22 cellular contexts compared by ENCODE assay signal in the genomic region with DNA sequence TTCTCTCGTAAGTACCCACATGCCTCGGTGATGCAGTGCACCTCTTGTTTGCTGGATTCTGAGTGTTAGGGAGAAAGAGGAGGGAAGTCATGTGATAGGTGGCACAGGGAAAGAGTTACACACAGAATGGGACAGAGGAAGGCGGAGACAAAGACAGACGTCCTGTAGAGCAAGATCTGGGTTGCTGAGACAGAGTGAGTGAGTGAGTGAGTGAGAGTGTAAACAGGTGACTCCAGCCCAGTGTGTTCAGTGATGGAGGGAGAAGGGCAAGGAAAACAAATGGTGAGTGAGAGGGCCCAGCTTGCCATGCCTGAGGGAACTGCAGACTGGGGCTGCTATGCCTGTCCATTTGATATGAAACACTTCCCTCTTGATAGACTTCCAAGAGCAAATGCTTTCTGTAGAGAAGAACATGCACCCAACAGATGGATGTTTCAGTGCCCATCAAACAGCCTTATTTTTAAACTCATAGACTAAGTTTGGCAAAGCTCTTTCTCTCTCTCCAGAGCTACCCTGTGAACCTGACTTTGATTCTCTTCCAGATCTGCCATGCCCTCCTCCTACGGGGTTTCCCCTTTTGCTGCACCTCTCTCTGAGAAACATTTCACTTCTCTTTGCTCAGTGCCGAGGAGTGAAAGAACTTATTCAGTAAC.
DNase-seq lines count a peak whose midpoint lies in the region; ATAC-seq and TF ChIP-seq lines count a peak whose summit lies in the region.
"Had no signal": no experiment of that assay in that cellular context is flagged by ENCODE, and none has a peak within 500 bp of the region (broad histone marks: within the 10 kb centered on the region; RNA-seq: fewer than 3 reads in every experiment).

No MANE protein-coding gene starts in this region.

- no peaks in the 10 kb centered on the region for H3K9me3 Mint-ChIP-seq in activated CD4-positive, alpha-beta T cell treated with anti-CD3 and anti-CD28 coated beads for 36 hours (ENCODE audit: low read depth)
- H3K9me3 Mint-ChIP-seq in activated CD4-positive, alpha-beta T cell treated with anti-CD3 and anti-CD28 coated beads, Interleukin-2, amount 10 ng/mL, durations not matched to agents 24 days and 14 days, result peaks cover 4% of the 10 kb centered on the region
- no peaks in the 10 kb centered on the region for H3K9me3 Mint-ChIP-seq in T-cell
- H3K9me3 Mint-ChIP-seq: CD8-positive, alpha-beta memory T cell had no signal

- no peaks in the 10 kb centered on the region for H3K9me3 ChIP-seq in Loucy (ENCODE audit: insufficient read depth, low read depth, low read length)
- H3K9me3 ChIP-seq in thyroid gland, result no peaks in the 10 kb centered on the region
- H3K9me3 ChIP-seq: BE2C had no signal

- intact Hi-C loops in activated CD4-positive, alpha-beta T cell treated with anti-CD3 and anti-CD28 coated beads for 36 hours (cut with DNase I, micrococcal nuclease), result no loop called here
- intact Hi-C loops in activated CD4-positive, alpha-beta T cell treated with anti-CD3 and anti-CD28 coated beads, Interleukin-2, amount 10 ng/mL, durations not matched to agents 24 days and 14 days (cut with micrococcal nuclease), result loop anchor here (5.0 kb wide), 1 partner anchor 39 kb away; no protein-coding TSS in a partner anchor
- intact Hi-C loops in thyroid gland (cut with DNase I), result no loop called here

- no peaks in the 10 kb centered on the region for H3K36me3 Mint-ChIP-seq in activated CD4-positive, alpha-beta T cell treated with anti-CD3 and anti-CD28 coated beads for 36 hours (ENCODE audit: low read depth)
- no peaks in the 10 kb centered on the region for H3K36me3 Mint-ChIP-seq in activated CD4-positive, alpha-beta T cell treated with anti-CD3 and anti-CD28 coated beads, Interleukin-2, amount 10 ng/mL, durations not matched to agents 24 days and 14 days (ENCODE audit: low read depth)
- H3K36me3 Mint-ChIP-seq in T-cell, result no peaks in the 10 kb centered on the region
- H3K36me3 Mint-ChIP-seq: CD8-positive, alpha-beta memory T cell had no signal

- TF ChIP-seq POLR2A in thyroid gland (IDR thresholded peaks at IDR 0.05) (no peak), GM18505 (IDR thresholded peaks at IDR 0.05; ENCODE audit: borderline replicate concordance, extremely low read depth, insufficient read depth, insufficient read length) (no peak)

- H4K20me1 ChIP-seq in Loucy (ENCODE audit: insufficient read depth, low read length, poor library complexity, severe bottlenecking), result no peaks in the 10 kb centered on the region

- H3K4me2 ChIP-seq in Loucy (ENCODE audit: low read depth, low read length, poor library complexity, severe bottlenecking), result peak overlapping the region; percentile 55

- peaks cover 4% of the 10 kb centered on the region for H3K27me3 Mint-ChIP-seq in activated CD4-positive, alpha-beta T cell treated with anti-CD3 and anti-CD28 coated beads for 36 hours
- H3K27me3 Mint-ChIP-seq in activated CD4-positive, alpha-beta T cell treated with anti-CD3 and anti-CD28 coated beads, Interleukin-2, amount 10 ng/mL, durations not matched to agents 24 days and 14 days, result peaks cover 10% of the 10 kb centered on the region
- H3K27me3 Mint-ChIP-seq in T-cell, result peaks cover 0 to 3% of the 10 kb centered on the region in 2 donors

- no peaks in the 10 kb centered on the region for H3K36me3 ChIP-seq in Loucy (ENCODE audit: insufficient read depth, low read length)
- no peaks in the 10 kb centered on the region for H3K36me3 ChIP-seq in thyroid gland
- H3K36me3 ChIP-seq: BE2C had no signal

- peak overlapping the region; percentile 61 for H3K9ac ChIP-seq in Loucy (ENCODE audit: low read depth, low read length, poor library complexity, severe bottlenecking)

- H3K4me3 ChIP-seq in Loucy (ENCODE audit: low read length, poor library complexity, severe bottlenecking) (peak overlapping the region; percentile 32), epithelial cell of esophagus (ENCODE audit: low read length) (no peak overlapping the region), thyroid gland (replicated peaks in 1 of 3) (no peak overlapping the region)

- TF ChIP-seq CTCF in Loucy (conservative IDR thresholded peaks at IDR 0.05; ENCODE audit: low read length), result no peak
- no peak for TF ChIP-seq CTCF in epithelial cell of esophagus (IDR thresholded peaks at IDR 0.05; ENCODE audit: insufficient read depth, low read depth, low read length, missing control alignments)
- no peak for TF ChIP-seq CTCF in thyroid gland (IDR thresholded peaks at IDR 0.05)

- H3K9me2 ChIP-seq in Loucy (replicated peaks; ENCODE audit: low read depth, low read length), result no peaks in the 10 kb centered on the region

- no peak overlapping the region for H3K4me3 Mint-ChIP-seq in activated CD4-positive, alpha-beta T cell treated with anti-CD3 and anti-CD28 coated beads for 36 hours
- no peak overlapping the region for H3K4me3 Mint-ChIP-seq in activated CD4-positive, alpha-beta T cell treated with anti-CD3 and anti-CD28 coated beads, Interleukin-2, amount 10 ng/mL, durations not matched to agents 24 days and 14 days
- H3K4me3 Mint-ChIP-seq in T-cell, result no peak overlapping the region
- H3K4me3 Mint-ChIP-seq: CD8-positive, alpha-beta memory T cell had no signal

- no peak overlapping the region for H3K27ac ChIP-seq in thyroid gland
- H3K27ac ChIP-seq: 22Rv1, RWPE1 had no signal

- ATAC-seq in activated CD4-positive, alpha-beta T cell treated with anti-CD3 and anti-CD28 coated beads for 36 hours, result peak; percentile 47
- no peak for ATAC-seq in stimulated activated naive CD8-positive, alpha-beta T cell treated with anti-CD3 and anti-CD28 coated beads, Interleukin-15, Interleukin-2, amounts not matched to agents 100 U/mL and 50 U/mL, for 24 hours
- ATAC-seq in GM18505 (IDR thresholded peaks at IDR 0.05; ENCODE audit: unreplicated experiment) (no peak), T-cell (replicated peaks in 1 of 4) (no peak)

- 54 to 56% methylated on average over 6 of the region's 6 CpGs for WGBS in thyroid gland, 2 donors

- H3K4me1 Mint-ChIP-seq in activated CD4-positive, alpha-beta T cell treated with anti-CD3 and anti-CD28 coated beads for 36 hours, result peaks cover 4% of the 10 kb centered on the region
- H3K4me1 Mint-ChIP-seq in activated CD4-positive, alpha-beta T cell treated with anti-CD3 and anti-CD28 coated beads, Interleukin-2, amount 10 ng/mL, durations not matched to agents 24 days and 14 days, result peaks cover 25% of the 10 kb centered on the region
- peaks cover 0 to 15% (median 7%) of the 10 kb centered on the region in 3 donors for H3K4me1 Mint-ChIP-seq in T-cell
- H3K4me1 Mint-ChIP-seq: CD8-positive, alpha-beta memory T cell had no signal

- no peaks in the 10 kb centered on the region for H3K79me2 ChIP-seq in Loucy (ENCODE audit: insufficient read depth, low read length)

- peak overlapping the region; percentile 59 for H2AFZ ChIP-seq in Loucy (ENCODE audit: low read length)

- H3K27ac Mint-ChIP-seq in activated CD4-positive, alpha-beta T cell treated with anti-CD3 and anti-CD28 coated beads for 36 hours, result no peak overlapping the region
- no peak overlapping the region for H3K27ac Mint-ChIP-seq in activated CD4-positive, alpha-beta T cell treated with anti-CD3 and anti-CD28 coated beads, Interleukin-2, amount 10 ng/mL, durations not matched to agents 24 days and 14 days
- H3K27ac Mint-ChIP-seq in T-cell, result no peak overlapping the region

- H3F3A ChIP-seq in Loucy (ENCODE audit: low read depth), result no peaks in the 10 kb centered on the region

- CTCF ChIA-PET in activated CD4-positive, alpha-beta T cell treated with anti-CD3 and anti-CD28 coated beads for 36 hours (lab: Charles Lee), result interaction anchor here (0.7 to 1.0 kb wide), 2 partner anchors 145 to 146 kb away, joined by 3 to 4 read pairs; no protein-coding TSS in a partner anchor
- CTCF ChIA-PET in T-cell (lab: Charles Lee), result no interaction called here

- no peak for DNase-seq in activated CD4-positive, alpha-beta T cell treated with anti-CD3 and anti-CD28 coated beads for 36 hours
- no peak for DNase-seq in activated CD4-positive, alpha-beta T cell treated with anti-CD3 and anti-CD28 coated beads, Interleukin-2, amount 10 ng/mL, durations not matched to agents 24 days and 14 days
- peak; percentile 15 for DNase-seq in epithelial cell of esophagus (ENCODE audit: low read depth)
- DNase-seq in thyroid gland, result peak; percentile 11 to 12
- no peak for DNase-seq in stimulated activated naive CD8-positive, alpha-beta T cell treated with anti-CD3 and anti-CD28 coated beads, Interleukin-15, Interleukin-2, amounts not matched to agents 100 U/mL and 50 U/mL, for 24 hours
- DNase-seq in T-cell, result no peak
- DNase-seq: BE2C; CD8-positive, alpha-beta memory T cell; DMS79 treated with DMSO at 0.1 percent for 48 hours; GDM1; HCEC 1CT; MV-4-11; NCI-H1417; NCI-H1930; NCI-H2171 treated with DMSO at 0.1 percent for 48 hours; NCI-H446 treated with DMSO at 0.1 percent for 48 hours; NK-92 treated with Interleukin-12 subunit alpha and Interleukin-12 subunit beta, amount 100 ng/mL, for 24 hours; OCI-M1 had no signal

- H3K4me1 ChIP-seq in Loucy (ENCODE audit: insufficient read depth, low read length, poor library complexity, severe bottlenecking) (peaks cover 47% of the 10 kb centered on the region), thyroid gland (no peaks in the 10 kb centered on the region)
- H3K4me1 ChIP-seq: BE2C had no signal

- H3K27me3 ChIP-seq in Loucy (ENCODE audit: insufficient read depth, low read length, poor library complexity, severe bottlenecking), result no peaks in the 10 kb centered on the region
- no peaks in the 10 kb centered on the region for H3K27me3 ChIP-seq in thyroid gland
- H3K27me3 ChIP-seq: BE2C had no signal

- POLR2A ChIA-PET in activated CD4-positive, alpha-beta T cell treated with anti-CD3 and anti-CD28 coated beads for 36 hours (lab: Charles Lee), result no interaction called here
- POLR2A ChIA-PET in T-cell (lab: Charles Lee), result no interaction called here

Comparison
In these comparisons a context has a peak if more than half of its experiments do, and no peak if none do; other contexts are left out.
1. DNase-seq: peak in epithelial cell of esophagus (single experiment) and thyroid gland (2 of 2); none in activated CD4-positive, alpha-beta T cell treated with anti-CD3 and anti-CD28 coated beads for 36 hours (single experiment), activated CD4-positive, alpha-beta T cell treated with anti-CD3 and anti-CD28 coated beads, Interleukin-2, amount 10 ng/mL, durations not matched to agents 24 days and 14 days (single experiment), stimulated activated naive CD8-positive, alpha-beta T cell treated with anti-CD3 and anti-CD28 coated beads, Interleukin-15, Interleukin-2, amounts not matched to agents 100 U/mL and 50 U/mL, for 24 hours (single experiment) and T-cell (0 of 34).